18 cellular contexts compared by ENCODE assay signal in the genomic region with DNA sequence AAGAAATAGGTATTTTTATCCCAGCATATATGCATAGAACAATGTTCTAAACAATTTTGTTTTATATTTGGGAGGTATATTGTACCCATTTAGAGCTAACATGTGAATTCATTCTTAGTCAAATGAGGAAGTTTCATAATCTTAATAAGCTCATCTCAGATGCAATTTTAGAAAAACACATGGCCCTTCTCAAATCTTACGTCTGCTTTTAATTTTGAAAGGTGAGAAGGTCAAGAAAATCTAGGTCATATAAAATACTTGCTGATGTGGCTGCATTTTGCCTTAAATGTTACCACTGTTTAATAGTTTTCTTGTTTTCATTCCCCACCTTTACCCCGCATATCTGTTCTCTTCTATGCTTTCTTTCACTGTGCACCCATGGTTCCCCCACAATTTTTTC.
"Had no signal": no experiment of that assay in that cellular context is flagged by ENCODE, and none has a peak within 500 bp of the region (broad histone marks: within the 10 kb centered on the region; RNA-seq: fewer than 3 reads in every experiment).

No MANE protein-coding gene starts in this region.

- DNase-seq: cortex of kidney; dorsolateral prefrontal cortex; effector memory CD4-positive, alpha-beta T cell; esophagus squamous epithelium; gastrocnemius medialis; glutamatergic neuron; islet precursor cell; mucosa of descending colon; naive thymus-derived CD8-positive, alpha-beta T cell; posterior cingulate gyrus; spleen; stimulated activated CD4-positive, alpha-beta T cell treated with anti-CD3 and anti-CD28 coated beads, Interleukin-15, amount 100 ng/mL, for 24 hours; stimulated activated CD4-positive, alpha-beta T cell treated with anti-CD3 and anti-CD28 coated beads, Interleukin-1b, Interleukin-23, amount 100 ng/mL, for 48 hours; stimulated activated CD4-positive, alpha-beta T cell treated with anti-CD3 and anti-CD28 coated beads, Interleukin-4, amount 100 ng/mL, for 24 hours; stimulated activated naive B cell treated with anti-CD40 and anti-IgM and Interleukin-4, amounts not matched to agents 10 μg/mL and 1 μg/mL and 100 μg/mL, for 72 hours; stimulated activated naive CD8-positive, alpha-beta T cell treated with anti-CD3 and anti-CD28 coated beads, Interleukin-15, amount 100 ng/mL, for 72 hours; testis; upper lobe of right lung had no signal
